Comparison of ENCODE assay signal across 10 cellular contexts in the genomic region with DNA sequence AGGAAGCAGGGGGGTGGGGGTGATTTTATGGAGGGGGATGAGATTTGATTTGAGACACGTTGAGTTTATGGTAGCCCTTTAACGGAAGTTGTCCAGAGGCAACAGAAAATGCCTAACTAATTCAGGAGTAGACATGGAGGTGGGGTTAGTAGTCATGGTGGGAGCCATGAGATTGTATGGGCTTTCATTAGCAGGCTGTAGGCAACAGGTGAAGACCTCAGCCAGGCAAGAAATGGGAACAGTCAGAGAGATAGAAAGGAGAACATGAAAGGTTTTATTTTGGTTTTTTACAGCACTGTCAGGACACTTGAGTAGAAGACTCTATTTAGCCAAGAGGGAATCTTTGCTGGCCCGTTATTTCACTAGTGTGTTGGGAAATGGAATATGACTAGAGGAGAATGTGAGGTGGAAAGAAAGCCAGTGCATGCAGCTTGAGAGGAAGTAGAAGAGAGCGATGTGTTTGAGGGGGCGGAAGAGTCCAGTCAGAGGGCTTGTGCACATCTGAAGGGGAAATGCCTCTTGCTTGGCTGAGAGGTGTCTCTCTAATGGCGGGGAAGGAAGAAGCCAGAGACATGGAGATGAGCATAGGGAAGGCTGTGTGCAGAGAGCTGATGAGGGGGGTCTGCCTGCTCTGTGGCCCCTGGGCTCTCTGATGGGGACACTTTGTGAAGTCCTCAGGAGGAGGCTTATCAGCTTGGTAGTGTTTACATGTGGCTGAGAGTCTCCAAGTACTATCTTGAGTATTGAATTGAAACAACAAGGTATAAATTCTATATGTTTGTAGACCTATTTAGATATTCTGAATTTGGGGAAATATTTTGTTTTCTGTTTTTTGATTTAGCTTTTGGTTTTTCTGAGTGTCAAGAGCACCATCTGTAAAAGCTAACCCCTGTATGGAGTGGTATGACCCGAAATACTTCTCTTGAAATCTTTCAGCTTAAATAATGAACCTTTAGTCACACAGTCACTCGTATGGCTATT.
DNase-seq lines count a peak whose midpoint lies in the region; ATAC-seq, FAIRE-seq and TF ChIP-seq lines count a peak whose summit lies in the region.
"Had no signal": no experiment of that assay in that cellular context is flagged by ENCODE, and none has a peak within 500 bp of the region (broad histone marks: within the 10 kb centered on the region; RNA-seq: fewer than 3 reads in every experiment).

No MANE protein-coding gene starts in this region.

- peaks cover 74% of the 10 kb centered on the region for H3K36me3 ChIP-seq in RWPE2 (ENCODE audit: low read depth)
- no peaks in the 10 kb centered on the region for H3K36me3 ChIP-seq in testis (ENCODE audit: low read depth, missing control alignments)

- H3K4me1 ChIP-seq in RWPE2 (ENCODE audit: insufficient read depth, poor library complexity, severe bottlenecking) (peaks cover 45% of the 10 kb centered on the region), testis (peaks cover 8% of the 10 kb centered on the region)

- peak overlapping the region; percentile 96 for H3K27ac ChIP-seq in RWPE2 (ENCODE audit: poor library complexity, severe bottlenecking)
- H3K27ac ChIP-seq in testis, result no peak overlapping the region

- no peak for FAIRE-seq in D721Med (lab: Jason Lieb, UNC)

- TF ChIP-seq CTCF in RWPE2 (IDR thresholded peaks at IDR 0.05; ENCODE audit: poor library complexity, severe bottlenecking), result no peak
- no peak for TF ChIP-seq CTCF in D721Med (IDR thresholded peaks at IDR 0.05; ENCODE audit: insufficient read depth, missing control alignments)
- TF ChIP-seq CTCF in testis (IDR thresholded peaks at IDR 0.05), result no peak

- TF ChIP-seq POLR2A in testis (IDR thresholded peaks at IDR 0.05), result no peak

- intact Hi-C loops in left ventricle myocardium superior (cut with micrococcal nuclease) (loop anchor here (10.0 kb wide), 1 partner anchor 83 kb away; a partner anchor contains a TSS), testis (cut with DNase I; ENCODE audit: low total_unique reads) (no loop called here)

- H3K27me3 ChIP-seq in RWPE2 (ENCODE audit: insufficient read depth, poor library complexity, severe bottlenecking) (no peaks in the 10 kb centered on the region), testis (no peaks in the 10 kb centered on the region)
- H3K27me3 ChIP-seq: adrenal gland had no signal

- DNase-seq in Ammon's horn (ENCODE audit: low spot score) (peak; percentile 34), RWPE2 (ENCODE audit: low spot score) (no peak), left ventricle myocardium superior (no peak), D721Med (ENCODE audit: insufficient read length, low spot score) (no peak), testis (no peak)
- DNase-seq: stimulated activated CD4-positive, alpha-beta T cell treated with anti-CD3 and anti-CD28 coated beads, Interleukin-4, amount 100 ng/mL, for 1 hour had no signal

- H3K4me3 ChIP-seq in RWPE2 (ENCODE audit: severe bottlenecking), result no peak overlapping the region
- no peak overlapping the region for H3K4me3 ChIP-seq in testis
- H3K4me3 ChIP-seq: adrenal gland had no signal

- 85 to 87% methylated on average over 8 of the region's 8 CpGs for whole genome bisulfite sequencing in testis, 2 donors

- no peaks in the 10 kb centered on the region for H3K9me3 ChIP-seq in RWPE2 (ENCODE audit: severe bottlenecking)
- no peaks in the 10 kb centered on the region for H3K9me3 ChIP-seq in testis
- H3K9me3 ChIP-seq: adrenal gland had no signal

- ATAC-seq in GM19351 (IDR thresholded peaks at IDR 0.05; ENCODE audit: unreplicated experiment) (peak; percentile 81), RWPE2 (ENCODE audit: low read depth) (no peak), left ventricle myocardium superior (peak; percentile 33), GM21526 (IDR thresholded peaks at IDR 0.05; ENCODE audit: low FRiP score, unreplicated experiment) (no peak), HG03460 (IDR thresholded peaks at IDR 0.05; ENCODE audit: unreplicated experiment) (no peak)

Comparison
In these comparisons a context has a peak if more than half of its experiments do, and no peak if none do; other contexts are left out.
1. ATAC-seq: peak in GM19351 (single experiment) and left ventricle myocardium superior (single experiment); none in RWPE2 (single experiment), GM21526 (single experiment) and HG03460 (single experiment).